ENCODE assay signal across 17 cellular contexts in genomic region chr1:59452026-59452425, GRCh38.
A peak's percentile ranks its signal among the peaks of the same experiment; 100 is the strongest.
DNase-seq lines count a peak whose midpoint lies in the region; ATAC-seq and TF ChIP-seq lines count a peak whose summit lies in the region.
"Had no signal": no experiment of that assay in that cellular context is flagged by ENCODE, and none has a peak within 500 bp of the region (broad histone marks: within the 10 kb centered on the region; RNA-seq: fewer than 3 reads in every experiment).

No MANE protein-coding gene starts in this region.

- intact Hi-C loops in MCF 10A (cut with micrococcal nuclease), result no loop called here
- intact Hi-C loops in mammary epithelial cell (cut with micrococcal nuclease), result no loop called here

- POLR2A ChIA-PET in MCF 10A (lab: Yijun Ruan, JAX) (no interaction called here), SK-N-SH (lab: Yijun Ruan, JAX) (no interaction called here)
- POLR2A ChIA-PET in naive thymus-derived CD8-positive, alpha-beta T cell (lab: Charles Lee), result no interaction called here

- H3K79me2 ChIP-seq in mammary epithelial cell (ENCODE audit: insufficient read depth, low read length), result no peaks in the 10 kb centered on the region
- H3K79me2 ChIP-seq in SK-N-SH (ENCODE audit: insufficient read depth), result no peaks in the 10 kb centered on the region

- DNase-seq in MCF 10A (ENCODE audit: unreplicated experiment) (no peak), mammary epithelial cell (no peak), SK-N-SH (no peak), COLO829 (ENCODE audit: low spot score) (no peak)
- DNase-seq in naive thymus-derived CD8-positive, alpha-beta T cell, result no peak
- no peak for DNase-seq in effector CD4-positive, alpha-beta T cell
- DNase-seq: AML-193; Calu3; CD4-positive, alpha-beta T cell; DMS79 treated with DMSO at 0.1 percent for 48 hours; EL; GM23248; HCEC 1CT had no signal

- H4K20me1 ChIP-seq in mammary epithelial cell (ENCODE audit: insufficient read depth, low read length), result no peaks in the 10 kb centered on the region
- no peaks in the 10 kb centered on the region for H4K20me1 ChIP-seq in SK-N-SH (ENCODE audit: insufficient read depth)

- H3K4me1 ChIP-seq in mammary epithelial cell (ENCODE audit: insufficient read depth, low read length) (peaks cover 17% of the 10 kb centered on the region), SK-N-SH (ENCODE audit: control insufficient read depth in 1 of 2, insufficient read depth in 2 of 2, low read depth in 1 of 2, low read length in 1 of 2) (peaks cover 15 to 18% of the 10 kb centered on the region in 2 experiments), mesodermal cell (ENCODE audit: control insufficient read depth, insufficient read depth, low read length, poor library complexity, severe bottlenecking) (peaks cover 25% of the 10 kb centered on the region)

- no peaks in the 10 kb centered on the region for H3K9me3 Mint-ChIP-seq in MCF 10A (ENCODE audit: unreplicated experiment)
- H3K9me3 Mint-ChIP-seq in naive thymus-derived CD8-positive, alpha-beta T cell, result no peaks in the 10 kb centered on the region
- H3K9me3 Mint-ChIP-seq: CD4-positive, alpha-beta T cell had no signal

- peaks cover 23% of the 10 kb centered on the region for H3K4me1 Mint-ChIP-seq in MCF 10A (ENCODE audit: insufficient read depth, unreplicated experiment)
- H3K4me1 Mint-ChIP-seq in naive thymus-derived CD8-positive, alpha-beta T cell, result no peaks in the 10 kb centered on the region

- H3K4me3 ChIP-seq in mammary epithelial cell (replicated peaks in 1 of 3; ENCODE audit: insufficient read depth in 1 of 3, low read depth in 2 of 3, low read length in 3 of 3) (no peak overlapping the region), SK-N-SH (ENCODE audit: low read depth in 2 of 2, low read length in 1 of 2) (no peak overlapping the region), mesodermal cell (ENCODE audit: extremely low read depth, insufficient read depth, low read length, poor library complexity, severe bottlenecking) (no peak overlapping the region)
- H3K4me3 ChIP-seq: A549, GM12878, GM23248 had no signal

- H3K27me3 ChIP-seq in mammary epithelial cell (ENCODE audit: insufficient read depth, low read length) (no peaks in the 10 kb centered on the region), SK-N-SH (ENCODE audit: insufficient read depth) (no peaks in the 10 kb centered on the region)

- no peak for TF ChIP-seq CTCF in MCF 10A (IDR thresholded peaks at IDR 0.05; ENCODE audit: unreplicated experiment)
- no peak for TF ChIP-seq CTCF in mammary epithelial cell (conservative IDR thresholded peaks at IDR 0.05 in 1 of 2, IDR thresholded peaks at IDR 0.05 in 1 of 2; ENCODE audit: extremely low read depth in 1 of 2, insufficient read depth in 1 of 2, low read depth in 1 of 2, low read length in 2 of 2)
- TF ChIP-seq CTCF in SK-N-SH (IDR thresholded peaks at IDR 0.05), result no peak

- H2AFZ ChIP-seq in mammary epithelial cell (ENCODE audit: low read depth, low read length) (no peak overlapping the region), SK-N-SH (ENCODE audit: low read depth) (no peak overlapping the region)
- H2AFZ ChIP-seq: GM23248 had no signal

- BruUV-seq in MCF 10A (replicated peaks; lab: Mats Ljungman, UMichigan), result no TSS peak
- BruUV-seq in mammary epithelial cell (replicated peaks; lab: Mats Ljungman, UMichigan), result no TSS peak

- H3K9ac ChIP-seq in mammary epithelial cell (ENCODE audit: insufficient read depth, low read length) (no peak overlapping the region), SK-N-SH (no peak overlapping the region)
- H3K9ac ChIP-seq: GM23248 had no signal

- H3K4me2 ChIP-seq in mammary epithelial cell (ENCODE audit: insufficient read depth, low read depth, low read length), result no peak overlapping the region
- no peak overlapping the region for H3K4me2 ChIP-seq in SK-N-SH
- H3K4me2 ChIP-seq: A549 had no signal

- peaks cover 15% of the 10 kb centered on the region for H3F3A ChIP-seq in SK-N-SH (replicated peaks; ENCODE audit: insufficient read depth)

- H3K27me3 Mint-ChIP-seq in MCF 10A (ENCODE audit: insufficient read depth, unreplicated experiment), result no peaks in the 10 kb centered on the region
- H3K27me3 Mint-ChIP-seq in naive thymus-derived CD8-positive, alpha-beta T cell, result no peaks in the 10 kb centered on the region
- H3K27me3 Mint-ChIP-seq: CD4-positive, alpha-beta T cell had no signal

- H3K9me2 ChIP-seq in SK-N-SH, result no peaks in the 10 kb centered on the region

- TF ChIP-seq RAD21 in SK-N-SH (IDR thresholded peaks at IDR 0.05; ENCODE audit: low read length), result no peak

- H3K27ac Mint-ChIP-seq in MCF 10A (ENCODE audit: low read depth, unreplicated experiment), result peak overlapping the region; percentile 6
- H3K27ac Mint-ChIP-seq in naive thymus-derived CD8-positive, alpha-beta T cell, result no peak overlapping the region
- H3K27ac Mint-ChIP-seq: CD4-positive, alpha-beta T cell had no signal

- H3K4me3 Mint-ChIP-seq in MCF 10A (ENCODE audit: unreplicated experiment), result no peak overlapping the region
- H3K4me3 Mint-ChIP-seq in naive thymus-derived CD8-positive, alpha-beta T cell, result no peak overlapping the region
- H3K4me3 Mint-ChIP-seq: CD4-positive, alpha-beta T cell had no signal

- WGBS in mammary epithelial cell (ENCODE audit: low coverage, missing lambda C conversion rate), result 95% methylated on average over 1 of the region's 1 CpG
- WGBS in SK-N-SH (ENCODE audit: low lambda C conversion rate), result 29% methylated on average over 1 of the region's 1 CpG
- WGBS in mesodermal cell (ENCODE audit: insufficient coverage in 2 of 2), 2 experiments, result no CpG with 5 or more reads among the region's 1 CpG

- peak in 1 of 2 experiments; percentile 11; a peak in 1 of 4 replicates for TF ChIP-seq EP300 in SK-N-SH (IDR thresholded peaks at IDR 0.05; ENCODE audit: borderline replicate concordance in 1 of 2, low read depth in 1 of 2, low read length in 1 of 2)

- in situ Hi-C loops in mammary epithelial cell (cut with MboI; ENCODE audit: low sequenced_read_pairs in 2 of 2), result no loop called here

- H3K9me3 ChIP-seq in mammary epithelial cell (replicated peaks; ENCODE audit: insufficient read depth, low read length) (no peaks in the 10 kb centered on the region), SK-N-SH (no peaks in the 10 kb centered on the region), mesodermal cell (ENCODE audit: control insufficient read depth, low read length) (peaks cover 4% of the 10 kb centered on the region)
- H3K9me3 ChIP-seq: A549 had no signal

- no peaks in the 10 kb centered on the region for H3K36me3 Mint-ChIP-seq in MCF 10A (ENCODE audit: insufficient read depth, unreplicated experiment)
- H3K36me3 Mint-ChIP-seq in naive thymus-derived CD8-positive, alpha-beta T cell, result peaks cover 0 to 8% (median 3%) of the 10 kb centered on the region in 3 donors

- H3K27ac ChIP-seq in mammary epithelial cell (ENCODE audit: insufficient read depth, low read depth, low read length) (no peak overlapping the region), SK-N-SH (ENCODE audit: low read depth in 2 of 2, low read length in 1 of 2) (no peak overlapping the region), mesodermal cell (ENCODE audit: low read depth, low read length, severe bottlenecking) (peak overlapping the region; percentile 36)
- H3K27ac ChIP-seq: 22Rv1, A549, GM23248 had no signal

- no peak for ATAC-seq in naive thymus-derived CD8-positive, alpha-beta T cell
- ATAC-seq: A549, GM12878 had no signal

- no peaks in the 10 kb centered on the region for H3K36me3 ChIP-seq in mammary epithelial cell (ENCODE audit: insufficient read depth, low read length)
- no peaks in the 10 kb centered on the region for H3K36me3 ChIP-seq in SK-N-SH (replicated peaks in 1 of 2; ENCODE audit: control insufficient read depth in 1 of 2, insufficient read depth in 2 of 2, low read length in 1 of 2)
- H3K36me3 ChIP-seq in mesodermal cell (ENCODE audit: control insufficient read depth, insufficient read depth, low read length), result no peaks in the 10 kb centered on the region

- dilution Hi-C loops in mammary epithelial cell (cut with HindIII; ENCODE audit: low sequenced_read_pairs), result no loop called here

- CTCF ChIA-PET in MCF 10A (lab: Yijun Ruan, JAX), result no interaction called here
- CTCF ChIA-PET in mammary epithelial cell (lab: Charles Lee; ENCODE audit: low non-redundant PET), result no interaction called here
- CTCF ChIA-PET in SK-N-SH (lab: Yijun Ruan, JAX), result no interaction called here

TF ChIP-seq in SK-N-SH, 30 proteins besides CTCF, POLR2A, EP300 and RAD21 (continues in another document):
- no peak for TF ChIP-seq SIN3A (IDR thresholded peaks at IDR 0.05; ENCODE audit: borderline replicate concordance, low read depth, low read length)
- no peak for TF ChIP-seq RXRA (IDR thresholded peaks at IDR 0.05; ENCODE audit: borderline replicate concordance, low read depth)
- TF ChIP-seq RCOR1 (IDR thresholded peaks at IDR 0.05; ENCODE audit: low read length), result no peak
- TF ChIP-seq FOXJ3 (CRISPR knock-in tag; IDR thresholded peaks at IDR 0.05), result no peak
- TF ChIP-seq EZH2phosphoT487 (IDR thresholded peaks at IDR 0.05; ENCODE audit: borderline replicate concordance, low read depth), result no peak
- TF ChIP-seq TAF1 (IDR thresholded peaks at IDR 0.05; ENCODE audit: borderline replicate concordance, low read depth, low read length), result no peak
- no peak for TF ChIP-seq GATA2 (CRISPR knock-in tag; IDR thresholded peaks at IDR 0.05)
- no peak for TF ChIP-seq YY1 (IDR thresholded peaks at IDR 0.05; ENCODE audit: low read depth)
- TF ChIP-seq TCF12 (IDR thresholded peaks at IDR 0.05), result peak; percentile 69
- no peak for TF ChIP-seq MXI1 (IDR thresholded peaks at IDR 0.05; ENCODE audit: low read depth, low read length)
